26 cellular contexts compared by ENCODE assay signal in genomic region chr5:76016258-76016657, GRCh38.
DNase-seq lines count a peak whose midpoint lies in the region; ATAC-seq, FAIRE-seq and TF ChIP-seq lines count a peak whose summit lies in the region.
"Had no signal": no experiment of that assay in that cellular context is flagged by ENCODE, and none has a peak within 500 bp of the region (broad histone marks: within the 10 kb centered on the region; RNA-seq: fewer than 3 reads in every experiment).

No MANE protein-coding gene starts in this region.

- H3K27ac ChIP-seq in A673 (ENCODE audit: low read depth, low read length, poor library complexity, severe bottlenecking) (no peak overlapping the region), OCI-LY3 (ENCODE audit: low read length) (no peak overlapping the region), tibial artery (no peak overlapping the region), lower lobe of right lung (no peak overlapping the region)
- H3K27ac ChIP-seq: gastroesophageal sphincter, parathyroid adenoma, Peyer's patch, SJCRH30 had no signal

- no peak overlapping the region for H3K4me2 ChIP-seq in OCI-LY3 (ENCODE audit: low read length)

- peaks cover 19% of the 10 kb centered on the region for H3K27me3 ChIP-seq in A673 (replicated peaks; ENCODE audit: insufficient read depth, low read depth, low read length, poor library complexity)
- no peaks in the 10 kb centered on the region for H3K27me3 ChIP-seq in GM06990 (replicated peaks; ENCODE audit: control insufficient read depth, insufficient read depth, low read length)
- no peaks in the 10 kb centered on the region for H3K27me3 ChIP-seq in OCI-LY3 (ENCODE audit: low read depth, low read length)
- H3K27me3 ChIP-seq in tibial artery = no peaks in the 10 kb centered on the region
- no peaks in the 10 kb centered on the region for H3K27me3 ChIP-seq in lower lobe of right lung (ENCODE audit: low read depth)
- H3K27me3 ChIP-seq: gastroesophageal sphincter, Peyer's patch had no signal

- H4K20me1 ChIP-seq in OCI-LY3 (ENCODE audit: insufficient read depth, low read length) = no peaks in the 10 kb centered on the region

- H3K9ac ChIP-seq in OCI-LY3 (ENCODE audit: low read length) = no peak overlapping the region
- H3K9ac ChIP-seq: parathyroid adenoma had no signal

- H3K36me3 ChIP-seq in A673 (ENCODE audit: insufficient read depth, low read length, poor library complexity, severe bottlenecking) (no peaks in the 10 kb centered on the region), GM06990 (ENCODE audit: control insufficient read depth, insufficient read depth, low read length) (no peaks in the 10 kb centered on the region), OCI-LY3 (replicated peaks; ENCODE audit: low read depth, low read length) (no peaks in the 10 kb centered on the region), tibial artery (no peaks in the 10 kb centered on the region), lower lobe of right lung (no peaks in the 10 kb centered on the region)
- H3K36me3 ChIP-seq: gastroesophageal sphincter, Peyer's patch, SJCRH30 had no signal

- FAIRE-seq in GM19239 (lab: Jason Lieb, UNC) = no peak

- CTCF ChIA-PET in A673 (lab: Charles Lee) = no interaction called here

- BruUV-seq in A673 (replicated peaks; lab: Mats Ljungman, UMichigan) = no TSS peak

- no peaks in the 10 kb centered on the region for H3K9me3 ChIP-seq in A673 (ENCODE audit: low read depth, low read length, poor library complexity, severe bottlenecking)
- no peaks in the 10 kb centered on the region for H3K9me3 ChIP-seq in OCI-LY3 (ENCODE audit: insufficient read depth, low read length)
- no peaks in the 10 kb centered on the region for H3K9me3 ChIP-seq in tibial artery
- no peaks in the 10 kb centered on the region for H3K9me3 ChIP-seq in lower lobe of right lung
- H3K9me3 ChIP-seq: Peyer's patch, SJCRH30 had no signal

- intact Hi-C loops in A673 (cut with micrococcal nuclease; ENCODE audit: unreplicated experiment) (no loop called here), tibial artery (cut with DNase I; ENCODE audit: low total_unique reads) (no loop called here), lower lobe of right lung (cut with DNase I) (no loop called here)

- no peaks in the 10 kb centered on the region for H3K4me1 ChIP-seq in A673 (ENCODE audit: insufficient read depth, low read length, poor library complexity, severe bottlenecking)
- no peaks in the 10 kb centered on the region for H3K4me1 ChIP-seq in OCI-LY3 (ENCODE audit: low read length)
- no peaks in the 10 kb centered on the region for H3K4me1 ChIP-seq in tibial artery
- H3K4me1 ChIP-seq in lower lobe of right lung = no peaks in the 10 kb centered on the region
- H3K4me1 ChIP-seq: gastroesophageal sphincter, parathyroid adenoma, Peyer's patch, SJCRH30 had no signal

- peak; percentile 32; the same call in 1 of the 2 replicates for TF ChIP-seq CTCF in A673 (conservative IDR thresholded peaks at IDR 0.05; ENCODE audit: low read depth, low read length)
- TF ChIP-seq CTCF in GM06990 (IDR thresholded peaks at IDR 0.05; ENCODE audit: insufficient read depth, low read length, poor library complexity, severe bottlenecking) = peak; percentile 16
- TF ChIP-seq CTCF in OCI-LY3 (IDR thresholded peaks at IDR 0.05; ENCODE audit: low read depth, low read length) = peak; percentile 26
- TF ChIP-seq CTCF in epithelial cell of proximal tubule (conservative IDR thresholded peaks at IDR 0.05; ENCODE audit: low read depth, low read length) = peak; percentile 36
- no peak for TF ChIP-seq CTCF in tibial artery (IDR thresholded peaks at IDR 0.05)
- TF ChIP-seq CTCF in lower lobe of right lung (IDR thresholded peaks at IDR 0.05) = no peak

- peak; percentile 4 for DNase-seq in A673 (ENCODE audit: low spot score)
- DNase-seq in GM06990 (ENCODE audit: extremely low read depth, insufficient read length) = no peak
- DNase-seq in epithelial cell of proximal tubule (ENCODE audit: low read depth) = no peak
- no peak for DNase-seq in tibial artery
- no peak for DNase-seq in GM19239 (ENCODE audit: insufficient read length, low spot score)
- DNase-seq in lower lobe of right lung = no peak
- DNase-seq: activated CD4-positive, alpha-beta memory T cell treated with anti-CD3 and anti-CD28 coated beads for 36 hours; activated naive CD4-positive, alpha-beta T cell treated with Interleukin-2 at 50 U/mL for 16 hours; activated T-cell treated with anti-CD3 and anti-CD28 coated beads, Interleukin-2, amount 50 U/mL, for 4 hours; amniotic stem cell; caudate nucleus; DMS79 treated with DMSO at 0.1 percent for 48 hours; HFFc6; left cardiac atrium; MV-4-11; natural killer cell; NCI-H187; NCI-H226; Peyer's patch; SJCRH30; T-helper 2 cell had no signal

- H2AFZ ChIP-seq in OCI-LY3 (ENCODE audit: low read depth, low read length) = no peak overlapping the region
- H2AFZ ChIP-seq: parathyroid adenoma had no signal

- H3K79me2 ChIP-seq in OCI-LY3 (ENCODE audit: low read length) = no peaks in the 10 kb centered on the region
- H3K79me2 ChIP-seq: parathyroid adenoma had no signal

- H3K4me3 ChIP-seq in A673 (ENCODE audit: low read depth, low read length, poor library complexity, severe bottlenecking) = no peak overlapping the region
- no peak overlapping the region for H3K4me3 ChIP-seq in GM06990 (replicated peaks; ENCODE audit: low read depth, low read length)
- H3K4me3 ChIP-seq in OCI-LY3 (ENCODE audit: low read length) = no peak overlapping the region
- no peak overlapping the region for H3K4me3 ChIP-seq in epithelial cell of proximal tubule (ENCODE audit: low read depth, low read length)
- H3K4me3 ChIP-seq in tibial artery = no peak overlapping the region
- H3K4me3 ChIP-seq in lower lobe of right lung = no peak overlapping the region
- H3K4me3 ChIP-seq: gastroesophageal sphincter, Peyer's patch, SJCRH30 had no signal

- ATAC-seq in HG02623 (IDR thresholded peaks at IDR 0.05; ENCODE audit: unreplicated experiment) (no peak), lower lobe of right lung (no peak)
- ATAC-seq: activated T-cell treated with anti-CD3 and anti-CD28 coated beads, Interleukin-2, amount 50 U/mL, for 4 hours; esophagus mucosa; gastroesophageal sphincter; left cardiac atrium; natural killer cell had no signal

- POLR2A ChIA-PET in A673 (lab: Charles Lee; ENCODE audit: low non-redundant PET) = no interaction called here

Comparison
In these comparisons a context has a peak if more than half of its experiments do, and no peak if none do; other contexts are left out.
1. CTCF ChIP-seq: peak in A673 (single experiment), GM06990 (single experiment), OCI-LY3 (single experiment) and epithelial cell of proximal tubule (single experiment); none in tibial artery (0 of 2) and lower lobe of right lung (single experiment).